In the genomic region with DNA sequence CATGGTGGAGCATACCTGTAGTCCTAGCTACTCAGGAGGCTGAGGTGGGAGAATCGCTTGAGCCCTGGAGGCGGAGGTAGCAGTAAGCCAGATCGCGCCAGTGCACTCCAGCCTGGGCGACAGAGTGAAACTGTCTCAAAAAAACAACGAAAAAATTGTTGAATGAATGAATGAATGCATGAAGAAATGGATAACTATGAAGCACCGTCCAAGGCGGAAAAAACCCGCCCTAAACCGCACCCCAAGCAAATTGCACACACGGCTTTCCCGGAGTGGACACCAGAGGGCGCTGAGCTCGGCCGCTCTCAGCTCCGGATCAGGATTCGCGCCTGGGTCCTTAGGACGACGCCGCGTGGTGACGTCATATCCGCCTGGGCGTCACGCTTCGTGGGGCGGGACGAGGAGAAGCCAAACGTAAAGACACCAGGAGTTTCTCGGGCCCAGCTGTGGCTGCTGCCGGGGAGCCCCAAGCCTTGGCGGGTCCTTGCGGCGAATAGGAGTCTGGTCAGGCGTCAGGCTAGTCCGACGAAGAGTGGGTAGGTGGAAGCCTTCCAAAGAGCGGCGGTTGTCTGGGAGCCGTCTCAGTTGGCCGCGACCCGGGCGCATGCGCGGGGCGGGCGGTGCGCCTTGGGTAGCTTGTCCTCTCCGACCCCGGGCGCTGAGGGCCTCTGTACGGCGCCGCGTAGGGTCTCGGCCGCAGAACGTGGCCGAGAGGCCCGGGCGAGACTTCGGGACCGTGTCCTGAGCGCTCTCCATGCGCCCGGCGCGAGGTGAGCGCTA, we compare ENCODE assay signal across 8 cellular contexts. TPM values are rescaled to one million over a fixed set of nuclear protein-coding genes. Genes with fewer than 3 reads are reported as not detected.
DNase-seq lines count a peak whose midpoint lies in the region; ATAC-seq and TF ChIP-seq lines count a peak whose summit lies in the region.

TSS of gene HTD2 (plus strand) at position 639 of the 780 bp plus-strand sequence. CDS start 11,094 bp downstream, outside the sequence.
TSS of gene RPP14 (plus strand) at position 364 of the 780 bp plus-strand sequence. CDS start 4,085 bp downstream, outside the sequence.

- H3K36me3 ChIP-seq in WERI-Rb-1 = peaks cover 36% of the 10 kb centered on the region
- peaks cover 2% of the 10 kb centered on the region for H3K36me3 ChIP-seq in mammary epithelial cell (ENCODE audit: insufficient read depth, low read length)

- no peaks in the 10 kb centered on the region for H3K27me3 ChIP-seq in WERI-Rb-1 (ENCODE audit: insufficient read depth, low read depth, severe bottlenecking)
- H3K27me3 ChIP-seq in mammary epithelial cell (ENCODE audit: insufficient read depth, low read length) = no peaks in the 10 kb centered on the region

- 7% methylated on average over 28 of the region's 71 CpGs for WGBS in mammary epithelial cell (ENCODE audit: low coverage, missing lambda C conversion rate)

- H3K79me2 ChIP-seq in mammary epithelial cell (ENCODE audit: insufficient read depth, low read length) = peaks cover 47% of the 10 kb centered on the region

- peaks cover 17% of the 10 kb centered on the region for H3K4me1 ChIP-seq in mammary epithelial cell (ENCODE audit: insufficient read depth, low read length)

- in situ Hi-C loops in mammary epithelial cell (cut with MboI; ENCODE audit: low sequenced_read_pairs in 2 of 2) = loop anchor here (5.0 to 10.0 kb wide), 3 partner anchors 71 to 121 kb away; partner anchors contain the start of gene ABHD6 (in 1 of the 2)

- dilution Hi-C loops in mammary epithelial cell (cut with HindIII; ENCODE audit: low sequenced_read_pairs) = no loop called here

- DNase-seq in AG08396 (ENCODE audit: low spot score) (peak; percentile 98), NCI-H2196 treated with DMSO at 0.1 percent for 48 hours (lab: John Stamatoyannopoulos, UW; ENCODE audit: unreplicated experiment) (peak; percentile 69), WERI-Rb-1 (peak; percentile 97), mammary epithelial cell (peak; percentile 95)

- TF ChIP-seq CTCF in WERI-Rb-1 (IDR thresholded peaks at IDR 0.05; ENCODE audit: low read depth, low read length) = peak; percentile 93
- TF ChIP-seq CTCF in mammary epithelial cell (conservative IDR thresholded peaks at IDR 0.05 in 1 of 2, IDR thresholded peaks at IDR 0.05 in 1 of 2; ENCODE audit: extremely low read depth in 1 of 2, insufficient read depth in 1 of 2, low read depth in 1 of 2, low read length in 2 of 2) = peak; percentile 93 to 98

- H3K4me2 ChIP-seq in mammary epithelial cell (ENCODE audit: insufficient read depth, low read depth, low read length) = peak within 1 kb of the TSS; percentile 89

- H2AFZ ChIP-seq in mammary epithelial cell (ENCODE audit: low read depth, low read length) = peak within 1 kb of the TSS; percentile 84

- intact Hi-C loops in mammary epithelial cell (cut with micrococcal nuclease) = loop anchor here (1.0 to 5.0 kb wide), 2 partner anchors 29 to 326 kb away; no protein-coding TSS in a partner anchor

- H4K20me1 ChIP-seq in mammary epithelial cell (ENCODE audit: insufficient read depth, low read length) = no peaks in the 10 kb centered on the region

- H3K9me3 ChIP-seq in WERI-Rb-1 (ENCODE audit: severe bottlenecking) (no peaks in the 10 kb centered on the region), mammary epithelial cell (replicated peaks; ENCODE audit: insufficient read depth, low read length) (no peaks in the 10 kb centered on the region), iPS-18c (ENCODE audit: control insufficient read depth, insufficient read depth, low read length) (no peaks in the 10 kb centered on the region)

- BruUV-seq in mammary epithelial cell (replicated peaks; lab: Mats Ljungman, UMichigan) = TSS peak; percentile 70

- H3K4me3 ChIP-seq in WERI-Rb-1 (ENCODE audit: low read depth, low read length) (peak within 1 kb of the TSS; percentile 79), mammary epithelial cell (replicated peaks in 1 of 3; ENCODE audit: insufficient read depth in 1 of 3, low read depth in 2 of 3, low read length in 3 of 3) (peak within 1 kb of the TSS; percentile 86 to 89 (median 87)), iPS-18c (ENCODE audit: insufficient read depth, low read depth, low read length) (peak within 1 kb of the TSS; percentile 98), skin epidermis (peak within 1 kb of the TSS; percentile 55 to 92 (median 73))

- CTCF ChIA-PET in mammary epithelial cell (lab: Charles Lee; ENCODE audit: low non-redundant PET) = interaction anchor here (0.6 to 1.1 kb wide), 9 partner anchors 46 to 324 kb away, joined by 3 to 12 read pairs (median 4); no protein-coding TSS in a partner anchor

- ATAC-seq in GM18873 (IDR thresholded peaks at IDR 0.05; ENCODE audit: low FRiP score, unreplicated experiment) = peak; percentile 83
- ATAC-seq in HG03139 (IDR thresholded peaks at IDR 0.05; ENCODE audit: unreplicated experiment) = peak; percentile 81

- peak within 1 kb of the TSS; percentile 97 for H3K9ac ChIP-seq in mammary epithelial cell (ENCODE audit: insufficient read depth, low read length)

- H3K27ac ChIP-seq in WERI-Rb-1 (peak within 1 kb of the TSS; percentile 97), mammary epithelial cell (ENCODE audit: insufficient read depth, low read depth, low read length) (peak within 1 kb of the TSS; percentile 85), skin epidermis (peak within 1 kb of the TSS; percentile 72 to 99 (median 98))

RNA-seq across cellular contexts. Expression of gene HTD2, which starts in this region (rescaled TPM):
- total RNA-seq in mammary epithelial cell = 10 to 100 TPM; 10.4 to 18.5 TPM
- polyA plus RNA-seq in mammary epithelial cell = 8.1 TPM
- not detected for polyA minus RNA-seq in mammary epithelial cell

RNA-seq across cellular contexts. Expression of gene RPP14, which starts in this region (rescaled TPM):
- total RNA-seq in mammary epithelial cell = 10 to 100 TPM; 15.5 to 22.1 TPM
- polyA plus RNA-seq in mammary epithelial cell = 12.4 TPM
- 33.4 TPM for polyA minus RNA-seq in mammary epithelial cell

Comparison
In these comparisons a context has a peak if more than half of its experiments do, and no peak if none do; other contexts are left out.
1. Peak in every context shown above with its lines: DNase-seq, ATAC-seq, H3K4me3 ChIP-seq and H3K27ac ChIP-seq.